Comparison of ENCODE assay signal across 17 cellular contexts in genomic region chr2:23525137-23525765, GRCh38.
DNase-seq lines count a peak whose midpoint lies in the region; ATAC-seq and TF ChIP-seq lines count a peak whose summit lies in the region.
"Had no signal": no experiment of that assay in that cellular context is flagged by ENCODE, and none has a peak within 500 bp of the region (broad histone marks: within the 10 kb centered on the region; RNA-seq: fewer than 3 reads in every experiment).

No MANE protein-coding gene starts in this region.

- H3K4me3 Mint-ChIP-seq in chondrocyte (ENCODE audit: unreplicated experiment) = no peak overlapping the region
- H3K4me3 Mint-ChIP-seq: activated B cell treated with CpG ODN at 0.5 μM for 24 hours; activated CD8-positive, alpha-beta T cell treated with anti-CD3 and anti-CD28 coated beads, Interleukin-2, amount 10 ng/mL, durations not matched to agents 7 days and 5 days; activated T-helper 17 cell treated with anti-CD3 and anti-CD28 coated beads, Interleukin-2, amount 50 U/mL, for 72 hours; immature natural killer cell; T-helper 17 cell had no signal

- RAD21 ChIA-PET in HCT116 (lab: Charles Lee; ENCODE audit: low non-redundant PET in 1 of 2, low total read pairs in 2 of 2, uncharacterized antibody in 2 of 2, unreplicated experiment in 2 of 2) = no interaction called here

- CTCF ChIA-PET in HCT116 (lab: Charles Lee) = no interaction called here

- H3K9me2 ChIP-seq in HCT116 (ENCODE audit: insufficient read depth) = no peaks in the 10 kb centered on the region

- H3K9me3 Mint-ChIP-seq in chondrocyte (ENCODE audit: low read depth) = no peaks in the 10 kb centered on the region
- H3K9me3 Mint-ChIP-seq: activated B cell treated with CpG ODN at 0.5 μM for 24 hours; activated T-helper 17 cell treated with anti-CD3 and anti-CD28 coated beads, Interleukin-2, amount 50 U/mL, for 72 hours; immature natural killer cell had no signal

- DNase-seq in HCT116 (ENCODE audit: low read depth, low spot score) (no peak), chondrocyte (ENCODE audit: low spot score) (peak; percentile 71), midbrain (lab: John Stamatoyannopoulos, UW) (peak; percentile 22), stomach (no peak), posterior vena cava (ENCODE audit: low spot score) (no peak), SKM-1 (lab: John Stamatoyannopoulos, UW; ENCODE audit: unreplicated experiment) (no peak)
- no peak for DNase-seq in stimulated activated CD8-positive, alpha-beta memory T cell treated with anti-CD3 and anti-CD28 coated beads, Interleukin-4, amount 100 ng/mL, for 48 hours
- DNase-seq: activated B cell treated with CpG ODN at 0.5 μM for 24 hours; activated CD8-positive, alpha-beta T cell treated with anti-CD3 and anti-CD28 coated beads, Interleukin-2, amount 10 ng/mL, durations not matched to agents 7 days and 5 days; immature natural killer cell; NCI-H1105 treated with DMSO at 0.1 percent for 48 hours; NCI-H2171 treated with DMSO at 0.1 percent for 48 hours; stimulated activated CD4-positive, alpha-beta T cell treated with anti-CD3 and anti-CD28 coated beads, Interleukin-12 subunit alpha, Interleukin-12 subunit beta, amount 100 ng/mL, for 4 hours; T-helper 17 cell had no signal

- H4K20me1 ChIP-seq in HCT116 (ENCODE audit: insufficient read depth) = no peaks in the 10 kb centered on the region

- WGBS in stomach, 5 donors = 81 to 91% (median 87%) methylated on average over 11 to 16 of the region's 16 CpGs

- H3K36me3 ChIP-seq in HCT116 (ENCODE audit: control insufficient read depth in 1 of 2, insufficient read depth in 2 of 2, low read length in 2 of 2) (no peaks in the 10 kb centered on the region), stomach (no peaks in the 10 kb centered on the region)

- no TSS peak for BruUV-seq in HCT116 (replicated peaks; lab: Mats Ljungman, UMichigan)

- TF ChIP-seq EP300 in stomach (IDR thresholded peaks at IDR 0.05) = no peak

- H3K27me3 Mint-ChIP-seq in chondrocyte (ENCODE audit: low read depth) = no peaks in the 10 kb centered on the region
- H3K27me3 Mint-ChIP-seq: activated B cell treated with CpG ODN at 0.5 μM for 24 hours had no signal

- no peak overlapping the region for H3K4me3 ChIP-seq in HCT116 (replicated peaks in 1 of 2; ENCODE audit: low read depth in 1 of 2, low read length in 2 of 2)
- no peak overlapping the region for H3K4me3 ChIP-seq in stomach

- H3K4me1 Mint-ChIP-seq in chondrocyte (ENCODE audit: low read depth) = peaks cover 16% of the 10 kb centered on the region
- H3K4me1 Mint-ChIP-seq: activated B cell treated with CpG ODN at 0.5 μM for 24 hours had no signal

- H2AFZ ChIP-seq in HCT116 (ENCODE audit: low read depth, low read length, poor library complexity, severe bottlenecking) = no peak overlapping the region

- H3K9ac ChIP-seq in HCT116 (ENCODE audit: low read length) = peak overlapping the region; percentile 2; the same call in 1 of the 2 replicates
- H3K9ac ChIP-seq: KMS-11 had no signal

- TF ChIP-seq RAD21 in HCT116 (IDR thresholded peaks at IDR 0.05; ENCODE audit: low read depth) = no peak

- H3K36me3 Mint-ChIP-seq in chondrocyte (ENCODE audit: low read depth) = no peaks in the 10 kb centered on the region
- H3K36me3 Mint-ChIP-seq: immature natural killer cell had no signal

- no peak overlapping the region for H3K27ac ChIP-seq in HCT116 (ENCODE audit: low read depth, low read length)
- peak overlapping the region in 4 of 5 donors; percentile 58 to 88 (median 82) for H3K27ac ChIP-seq in stomach
- H3K27ac ChIP-seq: KMS-11 had no signal

- no peaks in the 10 kb centered on the region for H3K79me2 ChIP-seq in HCT116 (ENCODE audit: insufficient read depth, low read length)

- peak overlapping the region; percentile 63 for H3K4me2 ChIP-seq in HCT116 (ENCODE audit: low read length)
- H3K4me2 ChIP-seq: KMS-11 had no signal

- H3K27me3 ChIP-seq in HCT116 (ENCODE audit: insufficient read depth, low read length) (no peaks in the 10 kb centered on the region), stomach (no peaks in the 10 kb centered on the region)

- no peaks in the 10 kb centered on the region for H3K9me3 ChIP-seq in HCT116 (ENCODE audit: control insufficient read depth in 1 of 2, insufficient read depth in 1 of 2, low read depth in 1 of 2, low read length in 2 of 2)
- H3K9me3 ChIP-seq in stomach = no peaks in the 10 kb centered on the region

- no peak for TF ChIP-seq POLR2A in HCT116 (IDR thresholded peaks at IDR 0.05; ENCODE audit: borderline replicate concordance, extremely low read depth, insufficient read depth, insufficient read length)
- no peak for TF ChIP-seq POLR2A in stomach (IDR thresholded peaks at IDR 0.05)

- intact Hi-C loops in HCT116 (cut with micrococcal nuclease) (no loop called here), stomach (cut with DNase I; ENCODE audit: low total_unique reads) (no loop called here), posterior vena cava (cut with DNase I) (loop anchor here in 1 of 2 donors (10.0 kb wide), 1 partner anchor 70 kb away; no protein-coding TSS in a partner anchor)

- H3K4me1 ChIP-seq in HCT116 (ENCODE audit: control insufficient read depth in 1 of 2, insufficient read depth in 2 of 2, low read length in 2 of 2) (peaks cover 15 to 25% of the 10 kb centered on the region in 2 experiments), stomach (peaks cover 0 to 34% (median 22%) of the 10 kb centered on the region in 4 donors)

- POLR2A ChIA-PET in HCT116 (lab: Charles Lee) = no interaction called here

- ATAC-seq in HCT116 (no peak), HG02571 (IDR thresholded peaks at IDR 0.05; ENCODE audit: unreplicated experiment) (no peak)
- ATAC-seq: activated CD8-positive, alpha-beta T cell treated with anti-CD3 and anti-CD28 coated beads, Interleukin-2, amount 10 ng/mL, durations not matched to agents 7 days and 5 days; T-helper 17 cell had no signal

- TF ChIP-seq CTCF in HCT116 (IDR thresholded peaks at IDR 0.05 in 2 of 3, conservative IDR thresholded peaks at IDR 0.05 in 1 of 3; ENCODE audit: borderline replicate concordance in 1 of 3, insufficient read depth in 1 of 3, low read depth in 2 of 3, low read length in 2 of 3) (no peak), chondrocyte (IDR thresholded peaks at IDR 0.05) (no peak), stomach (IDR thresholded peaks at IDR 0.05) (no peak)

- H3K27ac Mint-ChIP-seq in chondrocyte (ENCODE audit: unreplicated experiment) = peak overlapping the region; percentile 87
- H3K27ac Mint-ChIP-seq: activated B cell treated with CpG ODN at 0.5 μM for 24 hours; activated CD8-positive, alpha-beta T cell treated with anti-CD3 and anti-CD28 coated beads, Interleukin-2, amount 10 ng/mL, durations not matched to agents 7 days and 5 days; activated T-helper 17 cell treated with anti-CD3 and anti-CD28 coated beads, Interleukin-2, amount 50 U/mL, for 72 hours; immature natural killer cell; T-helper 17 cell had no signal

TF ChIP-seq in HCT116, 20 proteins besides CTCF, POLR2A, EP300 and RAD21 (continues in another document):
- TF ChIP-seq YY1 (IDR thresholded peaks at IDR 0.05; ENCODE audit: extremely low read depth, insufficient replicate concordance, low read depth, low read length) (no peak), POLR2AphosphoS5 (IDR thresholded peaks at IDR 0.05; ENCODE audit: low read depth, low read length) (no peak), EZH2 (IDR thresholded peaks at IDR 0.05) (no peak), SP1 (IDR thresholded peaks at IDR 0.05; ENCODE audit: low read depth) (no peak), REST (IDR thresholded peaks at IDR 0.05; ENCODE audit: low read depth) (no peak), ZFX (IDR thresholded peaks at IDR 0.05) (no peak), EGR1 (IDR thresholded peaks at IDR 0.05; ENCODE audit: low read depth) (no peak)
- TF ChIP-seq, protein P1, sequence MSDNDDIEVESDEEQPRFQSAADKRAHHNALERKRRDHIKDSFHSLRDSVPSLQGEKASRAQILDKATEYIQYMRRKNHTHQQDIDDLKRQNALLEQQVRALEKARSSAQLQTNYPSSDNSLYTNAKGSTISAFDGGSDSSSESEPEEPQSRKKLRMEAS (IDR thresholded peaks at IDR 0.05) = no peak
- TF ChIP-seq, protein P2, sequence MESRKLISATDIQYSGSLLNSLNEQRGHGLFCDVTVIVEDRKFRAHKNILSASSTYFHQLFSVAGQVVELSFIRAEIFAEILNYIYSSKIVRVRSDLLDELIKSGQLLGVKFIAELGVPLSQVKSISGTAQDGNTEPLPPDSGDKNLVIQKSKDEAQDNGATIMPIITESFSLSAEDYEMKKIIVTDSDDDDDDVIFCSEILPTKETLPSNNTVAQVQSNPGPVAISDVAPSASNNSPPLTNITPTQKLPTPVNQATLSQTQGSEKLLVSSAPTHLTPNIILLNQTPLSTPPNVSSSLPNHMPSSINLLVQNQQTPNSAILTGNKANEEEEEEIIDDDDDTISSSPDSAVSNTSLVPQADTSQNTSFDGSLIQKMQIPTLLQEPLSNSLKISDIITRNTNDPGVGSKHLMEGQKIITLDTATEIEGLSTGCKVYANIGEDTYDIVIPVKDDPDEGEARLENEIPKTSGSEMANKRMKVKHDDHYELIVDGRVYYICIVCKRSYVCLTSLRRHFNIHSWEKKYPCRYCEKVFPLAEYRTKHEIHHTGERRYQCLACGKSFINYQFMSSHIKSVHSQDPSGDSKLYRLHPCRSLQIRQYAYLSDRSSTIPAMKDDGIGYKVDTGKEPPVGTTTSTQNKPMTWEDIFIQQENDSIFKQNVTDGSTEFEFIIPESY (IDR thresholded peaks at IDR 0.05; ENCODE audit: extremely low read depth, insufficient replicate concordance, low read length) = no peak

Comparison
In these comparisons a context has a peak if more than half of its experiments do, and no peak if none do; other contexts are left out.
1. DNase-seq: peak in chondrocyte (single experiment) and midbrain (single experiment); none in HCT116 (single experiment), stomach (single experiment), stimulated activated CD8-positive, alpha-beta memory T cell treated with anti-CD3 and anti-CD28 coated beads, Interleukin-4, amount 100 ng/mL, for 48 hours (single experiment), posterior vena cava (single experiment) and SKM-1 (single experiment).